In the genomic region with DNA sequence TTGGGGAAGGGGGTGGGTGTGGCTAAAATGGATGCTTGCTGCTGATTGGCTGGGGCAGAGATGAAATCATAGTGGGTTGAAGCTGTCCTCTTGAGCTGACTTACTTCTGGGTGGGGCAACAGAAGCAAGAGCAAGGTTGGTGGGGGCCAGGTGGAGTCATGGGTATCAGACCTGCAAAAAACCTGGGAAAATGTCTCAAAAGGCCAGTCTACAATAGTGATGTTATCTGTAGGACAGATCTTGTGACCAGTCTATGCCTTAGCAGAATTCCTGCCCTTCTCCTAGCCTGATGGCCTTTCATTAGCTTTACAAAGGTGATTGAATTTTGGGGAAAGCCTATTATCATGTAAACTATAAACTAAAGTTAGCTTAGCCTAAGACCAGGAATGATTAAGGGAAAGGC, we compare ENCODE assay signal across 1 cellular context.
TF ChIP-seq lines count a peak whose summit lies in the region.

No MANE protein-coding gene starts in this region.

TF ChIP-seq in GM23338, 12 proteins besides CTCF, POLR2A, EP300 and RAD21 (continued from another document):
- peak; percentile 59; the same call in 1 of the 2 replicates for TF ChIP-seq ZNF462 (CRISPR knock-in tag; IDR thresholded peaks at IDR 0.05)
